ENCODE assay signal across 27 cellular contexts in genomic region chr4:2465032-2465431, GRCh38. TPM values are rescaled to one million over a fixed set of nuclear protein-coding genes. Genes with fewer than 3 reads are reported as not detected.
"Had no signal": no experiment of that assay in that cellular context is flagged by ENCODE, and none has a peak within 500 bp of the region (broad histone marks: within the 10 kb centered on the region; RNA-seq: fewer than 3 reads in every experiment).

No MANE protein-coding gene starts in this region.

- DNase-seq: cortex of kidney; effector memory CD8-positive, alpha-beta T cell; esophagus squamous epithelium; foreskin melanocyte; hypothalamus; left cardiac atrium; left lung; mesenchymal stem cell; mucosa of descending colon; naive B cell; psoas muscle; right cardiac atrium; stimulated activated CD4-positive, alpha-beta T cell treated with anti-CD3 and anti-CD28 coated beads, Interleukin-15, amount 100 ng/mL, for 24 hours; stimulated activated CD4-positive, alpha-beta T cell treated with anti-CD3 and anti-CD28 coated beads, Interleukin-2, amount 100 ng/mL, for 48 hours; stimulated activated CD8-positive, alpha-beta memory T cell treated with anti-CD3 and anti-CD28 coated beads, Interleukin-4, amount 100 ng/mL, for 48 hours; stimulated activated naive CD4-positive, alpha-beta T cell; stimulated activated naive CD8-positive, alpha-beta T cell treated with anti-CD3 and anti-CD28 coated beads, Interleukin-15, amount 100 ng/mL, for 72 hours; transverse colon had no signal

- ATAC-seq: effector memory CD8-positive, alpha-beta T cell; left cardiac atrium; left lung; mucosa of descending colon; natural killer cell treated with Interleukin-12 subunit alpha and Interleukin-12 subunit beta and Interleukin-15 and Interleukin-18, amount 100 ng/mL, for 72 hours; psoas muscle; right cardiac atrium; stimulated activated naive CD8-positive, alpha-beta T cell treated with anti-CD3 and anti-CD28 coated beads, Interleukin-15, amount 100 ng/mL, for 72 hours had no signal

RNA-seq across cellular contexts. Expression of gene CFAP99, which starts 46.3 kb away (rescaled TPM):
- total RNA-seq: dermis microvascular lymphatic vessel endothelial cell; left cardiac atrium; lower leg skin; lung microvascular endothelial cell; mesothelial cell of epicardium; natural killer cell treated with Interleukin-12 subunit alpha and Interleukin-12 subunit beta and Interleukin-15 and Interleukin-18, amount 100 ng/mL, for 72 hours; osteocyte; psoas muscle; right cardiac atrium; suprapubic skin; ureter; vagina had no signal
